In genomic region chr9:38001430-38001829, GRCh38 we compare ENCODE assay signal across 23 cellular contexts.
"Had no signal": no experiment of that assay in that cellular context is flagged by ENCODE, and none has a peak within 500 bp of the region (broad histone marks: within the 10 kb centered on the region; RNA-seq: fewer than 3 reads in every experiment).

No MANE protein-coding gene starts in this region.

- H3K27me3 ChIP-seq: brain microvascular endothelial cell, cardiac muscle cell had no signal

- H3K27ac ChIP-seq: brain microvascular endothelial cell, cardiac muscle cell, SK-N-MC had no signal

- H3K36me3 ChIP-seq: cardiac muscle cell had no signal

- DNase-seq: activated B cell treated with CpG ODN at 0.5 μM for 24 hours; activated CD4-positive, alpha-beta T cell treated with anti-CD3 and anti-CD28 coated beads for 1 hour; activated CD4-positive, alpha-beta T cell treated with anti-CD3 and anti-CD28 coated beads, Interleukin-2, amount 10 ng/mL, durations not matched to agents 24 days and 14 days; activated CD4-positive, alpha-beta T cell treated with anti-CD3 and anti-CD28 coated beads, Interleukin-2, amount 50 U/mL, for 48 hours; activated CD8-positive, alpha-beta memory T cell treated with anti-CD3 and anti-CD28 coated beads, Interleukin-2, amount 10 ng/mL, durations not matched to agents 7 days and 5 days; activated effector memory CD4-positive, alpha-beta T cell treated with Interleukin-2 at 50 U/mL for 16 hours; activated naive CD4-positive, alpha-beta T cell; activated T-cell treated with anti-CD3 and anti-CD28 coated beads, Interleukin-2, amount 50 U/mL, for 24 hours; amygdala; brain microvascular endothelial cell; KG1; MV-4-11; NCI-H1694 treated with DMSO at 0.1 percent for 48 hours; NCI-H345; NCI-H510A; NCI-H526 treated with DMSO at 0.1 percent for 48 hours; NCI-H82; PC-3; T-cell; T1000 had no signal

- FAIRE-seq: TTC549 had no signal

- H3K4me3 ChIP-seq: cardiac muscle cell, SK-N-MC had no signal
